8 cellular contexts compared by ENCODE assay signal in the genomic region with DNA sequence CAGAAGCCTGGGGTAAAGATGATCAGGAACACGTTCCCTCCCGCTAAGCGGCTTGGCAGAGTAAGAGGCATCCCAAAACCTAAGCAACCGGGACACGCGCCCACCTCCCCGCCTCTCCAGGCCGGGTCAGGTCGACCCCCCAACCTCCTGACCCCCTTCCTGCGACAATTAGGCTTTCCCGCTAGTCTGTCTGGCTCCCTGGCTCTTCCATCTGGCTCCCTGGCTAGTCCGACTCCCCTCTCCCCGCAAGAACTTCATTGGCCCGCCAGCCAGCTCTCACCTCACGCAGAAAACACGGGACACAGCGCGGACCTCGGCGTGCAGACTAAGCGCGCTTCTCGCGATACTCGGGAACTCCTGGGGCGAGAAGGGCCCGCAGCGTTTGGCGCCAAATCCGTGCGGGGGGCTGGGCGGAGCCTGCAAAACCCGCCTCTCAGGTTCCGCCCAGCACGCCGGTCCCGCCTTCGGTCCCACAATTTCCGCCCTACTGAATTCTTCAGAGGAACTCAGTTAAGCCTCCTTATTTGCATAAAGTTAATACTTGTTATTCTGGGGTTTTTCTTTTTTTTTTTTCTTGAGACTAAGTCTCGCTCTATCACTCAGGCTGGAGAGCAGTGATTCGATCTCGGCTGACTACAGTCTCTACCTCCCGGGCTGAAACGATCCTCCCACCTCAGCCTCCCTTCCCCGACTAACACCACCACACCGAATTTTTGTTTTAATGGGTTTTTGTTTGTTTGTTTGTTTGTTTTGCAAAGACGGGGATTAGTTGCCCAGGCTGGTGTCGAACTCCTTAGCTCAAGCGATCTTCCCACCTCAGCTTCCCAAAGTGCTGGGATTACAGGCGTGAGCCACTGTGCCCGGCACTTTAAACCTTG. TPM values are rescaled to one million over a fixed set of nuclear protein-coding genes. Genes with fewer than 3 reads are reported as not detected.
DNase-seq lines count a peak whose midpoint lies in the region; ATAC-seq and TF ChIP-seq lines count a peak whose summit lies in the region.

A gene with protein sequence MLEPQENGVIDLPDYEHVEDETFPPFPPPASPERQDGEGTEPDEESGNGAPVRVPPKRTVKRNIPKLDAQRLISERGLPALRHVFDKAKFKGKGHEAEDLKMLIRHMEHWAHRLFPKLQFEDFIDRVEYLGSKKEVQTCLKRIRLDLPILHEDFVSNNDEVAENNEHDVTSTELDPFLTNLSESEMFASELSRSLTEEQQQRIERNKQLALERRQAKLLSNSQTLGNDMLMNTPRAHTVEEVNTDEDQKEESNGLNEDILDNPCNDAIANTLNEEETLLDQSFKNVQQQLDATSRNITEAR (minus strand): TSS at position 327 of the 878 bp plus-strand sequence. CDS start 3,738 bp downstream, outside the sequence.

- H3K9ac ChIP-seq in ES-I3 (ENCODE audit: low read depth, low read length): peak within 1 kb of the TSS; percentile 86
- peak within 1 kb of the TSS; percentile 88 for H3K9ac ChIP-seq in H9 (ENCODE audit: extremely low read depth, insufficient read length, low read length)

- TF ChIP-seq CTCF in H9 (conservative IDR thresholded peaks at IDR 0.05) (no peak), fibroblast of pulmonary artery (IDR thresholded peaks at IDR 0.05; ENCODE audit: low read length, missing control alignments) (no peak)

- peak within 1 kb of the TSS; percentile 60 for H3K27ac ChIP-seq in H9 (ENCODE audit: insufficient read length, low read depth, low read length)

- H2BK12ac ChIP-seq in H9 (ENCODE audit: insufficient read length, low read depth, low read length): peak within 1 kb of the TSS; percentile 73

- peak within 1 kb of the TSS; percentile 87 for H3K18ac ChIP-seq in H9 (ENCODE audit: insufficient read length, low read depth, low read length)

- no peaks in the 10 kb centered on the region for H3K27me3 ChIP-seq in H9 (ENCODE audit: insufficient read depth, low read length)

- H3K9me3 ChIP-seq in ES-I3 (ENCODE audit: control insufficient read depth, insufficient read depth, low read length) (no peaks in the 10 kb centered on the region), H9 (ENCODE audit: control insufficient read depth, low read depth, low read length) (no peaks in the 10 kb centered on the region)

- H4K20me1 ChIP-seq in H9 (ENCODE audit: control insufficient read depth, insufficient read depth, insufficient read length): no peaks in the 10 kb centered on the region

- peak within 1 kb of the TSS; percentile 90 for H3K14ac ChIP-seq in H9 (ENCODE audit: insufficient read depth, low read length)

- H3K4ac ChIP-seq in H9 (ENCODE audit: low read depth, low read length): no peak within 1 kb of the TSS; the same call in 1 of the 2 replicates

- H3K9me3 Mint-ChIP-seq in H9: no peaks in the 10 kb centered on the region; a peak in 1 of 5 replicates
- H3K9me3 Mint-ChIP-seq in natural killer cell treated with Interleukin-12 subunit alpha and Interleukin-12 subunit beta and Interleukin-15 and Interleukin-18, amount 100 ng/mL, for 72 hours: no peaks in the 10 kb centered on the region

- H3K79me1 ChIP-seq in H9 (ENCODE audit: insufficient read depth, low read depth, low read length, poor library complexity, severe bottlenecking): peaks cover 3% of the 10 kb centered on the region

- peaks cover 14 to 17% (median 16%) of the 10 kb centered on the region in 3 experiments; a peak in 6 of 7 replicates for H3K36me3 Mint-ChIP-seq in H9 (ENCODE audit: insufficient read depth in 1 of 3, low read depth in 3 of 3)
- peaks cover 12% of the 10 kb centered on the region for H3K36me3 Mint-ChIP-seq in natural killer cell treated with Interleukin-12 subunit alpha and Interleukin-12 subunit beta and Interleukin-15 and Interleukin-18, amount 100 ng/mL, for 72 hours

- no peaks in the 10 kb centered on the region; the same call in 1 of the 2 replicates for H3K79me2 ChIP-seq in H9 (ENCODE audit: insufficient read depth, low read length)

- H3K4me1 Mint-ChIP-seq in H9: peaks cover 6 to 18% of the 10 kb centered on the region in 2 experiments
- peaks cover 24 to 27% of the 10 kb centered on the region in 2 donors for H3K4me1 Mint-ChIP-seq in natural killer cell treated with Interleukin-12 subunit alpha and Interleukin-12 subunit beta and Interleukin-15 and Interleukin-18, amount 100 ng/mL, for 72 hours (ENCODE audit: low read depth in 2 of 2)

- peak within 1 kb of the TSS; percentile 96 to 100 (median 97) for H3K27ac Mint-ChIP-seq in H9
- H3K27ac Mint-ChIP-seq in natural killer cell treated with Interleukin-12 subunit alpha and Interleukin-12 subunit beta and Interleukin-15 and Interleukin-18, amount 100 ng/mL, for 72 hours: peak within 1 kb of the TSS; percentile 93 to 96

- no peak within 1 kb of the TSS for H2BK15ac ChIP-seq in H9 (ENCODE audit: low read depth, low read length)

- H3K4me2 ChIP-seq in H9 (ENCODE audit: insufficient read depth, insufficient read length, low read length): peak within 1 kb of the TSS; percentile 87

- H2BK20ac ChIP-seq in H9 (ENCODE audit: low read depth, low read length, poor library complexity, severe bottlenecking): peak within 1 kb of the TSS; percentile 45

- no peak within 1 kb of the TSS for H2AFZ ChIP-seq in H9 (ENCODE audit: low read length)

- TF ChIP-seq POLR2A in Raji (IDR thresholded peaks at IDR 0.05; ENCODE audit: insufficient read depth, low read depth, low read length): peak; percentile 93

- no peak within 1 kb of the TSS for H2BK120ac ChIP-seq in H9 (ENCODE audit: low read depth, low read length, poor library complexity, severe bottlenecking)

- no peak within 1 kb of the TSS for H4K91ac ChIP-seq in H9 (ENCODE audit: insufficient read length, low read depth, low read length)

- no peak within 1 kb of the TSS for H4K5ac ChIP-seq in H9 (ENCODE audit: insufficient read length, low read depth, low read length)

- no peak within 1 kb of the TSS for H2BK5ac ChIP-seq in H9 (ENCODE audit: insufficient read length, low read length)

- H4K8ac ChIP-seq in H9 (replicated peaks; ENCODE audit: insufficient read length, low read depth, low read length): peak within 1 kb of the TSS; percentile 60

- no CpG with 5 or more reads among the region's 51 CpGs for WGBS in H9 (ENCODE audit: extremely low coverage, insufficient read length, low lambda C conversion rate)

- H3K4me3 Mint-ChIP-seq in H9: peak within 1 kb of the TSS; percentile 97 to 98
- peak within 1 kb of the TSS; percentile 97 for H3K4me3 Mint-ChIP-seq in natural killer cell treated with Interleukin-12 subunit alpha and Interleukin-12 subunit beta and Interleukin-15 and Interleukin-18, amount 100 ng/mL, for 72 hours

- H2AK5ac ChIP-seq in H9 (ENCODE audit: insufficient read length, low read length): no peak within 1 kb of the TSS

- no peaks in the 10 kb centered on the region for H3K36me3 ChIP-seq in ES-I3 (ENCODE audit: insufficient read depth, low read length)

- H3K23me2 ChIP-seq in H9 (ENCODE audit: insufficient read length, low read depth, low read length, poor library complexity, severe bottlenecking): peaks cover 4% of the 10 kb centered on the region

- H3K4me3 ChIP-seq in fibroblast of pulmonary artery (replicated peaks; ENCODE audit: low read depth, low read length): peak within 1 kb of the TSS; percentile 87

- H3K23ac ChIP-seq in H9 (ENCODE audit: insufficient read length, low read depth, low read length): no peak within 1 kb of the TSS

- H3K27me3 Mint-ChIP-seq in H9 (ENCODE audit: low read depth): no peaks in the 10 kb centered on the region; the same call in 1 of the 2 replicates
- H3K27me3 Mint-ChIP-seq in natural killer cell treated with Interleukin-12 subunit alpha and Interleukin-12 subunit beta and Interleukin-15 and Interleukin-18, amount 100 ng/mL, for 72 hours: no peaks in the 10 kb centered on the region

- no peak within 1 kb of the TSS for H3K56ac ChIP-seq in H9 (ENCODE audit: insufficient read length, low read depth, low read length)

- DNase-seq in H9 (peak; percentile 95), M059J (ENCODE audit: low read depth) (peak; percentile 94), fibroblast of pulmonary artery (ENCODE audit: low read depth) (peak; percentile 97)
- peak; percentile 96 for DNase-seq in activated T-helper 9 cell treated with anti-CD3 and anti-CD28 coated beads, Interleukin-2, amount 50 U/mL, for 16 hours (ENCODE audit: low read depth)
- peak; percentile 97 for DNase-seq in natural killer cell treated with Interleukin-12 subunit alpha and Interleukin-12 subunit beta and Interleukin-15 and Interleukin-18, amount 100 ng/mL, for 72 hours (ENCODE audit: low spot score)
- DNase-seq in stimulated activated naive CD4-positive, alpha-beta T cell treated with Interleukin-2 at 50 U/mL for 16 hours (lab: John Stamatoyannopoulos, UW): peak; percentile 95

- H3T11ph ChIP-seq in H9 (ENCODE audit: low read length): no peak within 1 kb of the TSS

- peak; percentile 99 for ATAC-seq in natural killer cell treated with Interleukin-12 subunit alpha and Interleukin-12 subunit beta and Interleukin-15 and Interleukin-18, amount 100 ng/mL, for 72 hours

- H3K4me1 ChIP-seq in ES-I3 (ENCODE audit: insufficient read depth, low read length) (no peaks in the 10 kb centered on the region), H9 (ENCODE audit: insufficient read depth, low read length) (no peaks in the 10 kb centered on the region)

RNA-seq across cellular contexts. Expression of the gene that starts here (rescaled TPM):
- total RNA-seq in H9 (2021): 26.9 and 28.3 TPM in 2 replicates
- 17.9 and 25.2 TPM in 2 replicates for total RNA-seq in M059J (2014; rRNA removed; shearing (Covaris generic))
- total RNA-seq in natural killer cell treated with Interleukin-12 subunit alpha and Interleukin-12 subunit beta and Interleukin-15 and Interleukin-18, amount 100 ng/mL, for 72 hours: 10 to 100 TPM; 28.4 to 56.3 TPM

Comparison
In these comparisons a context has a peak if more than half of its experiments do, and no peak if none do; other contexts are left out.
1. Peak in every context shown above with its lines: DNase-seq, ATAC-seq, H3K4me3 ChIP-seq and H3K27ac ChIP-seq.